ENCODE assay signal across 31 cellular contexts in genomic region chr2:50148632-50149031, GRCh38.
"Had no signal": no experiment of that assay in that cellular context is flagged by ENCODE, and none has a peak within 500 bp of the region (broad histone marks: within the 10 kb centered on the region; RNA-seq: fewer than 3 reads in every experiment).

No MANE protein-coding gene starts in this region.

- H2AFZ ChIP-seq: parathyroid adenoma had no signal

- H3K9ac ChIP-seq: parathyroid adenoma had no signal

- H3K27ac Mint-ChIP-seq: naive thymus-derived CD8-positive, alpha-beta T cell; natural killer cell treated with Interleukin-12 subunit alpha and Interleukin-12 subunit beta and Interleukin-15 and Interleukin-18, amount 100 ng/mL, for 72 hours; nephron progenitor cell; progenitor cell of endocrine pancreas; stimulated activated memory B cell treated with anti-CD40 and anti-IgM and Interleukin-4, amounts not matched to agents 10 μg/mL and 1 μg/mL and 100 μg/mL, for 72 hours; stimulated activated naive CD8-positive, alpha-beta T cell treated with anti-CD3 and anti-CD28 coated beads, Interleukin-15, amount 100 ng/mL, for 72 hours; type B pancreatic cell had no signal

- H3K36me3 ChIP-seq: ovary, right lobe of liver, sigmoid colon, suprapubic skin, tibial artery, transverse colon, upper lobe of right lung, uterus had no signal

- H3K4me1 ChIP-seq: parathyroid adenoma, psoas muscle, right lobe of liver, testis, tibial artery, transverse colon, upper lobe of right lung, uterus had no signal

- ATAC-seq: naive thymus-derived CD8-positive, alpha-beta T cell; natural killer cell treated with Interleukin-12 subunit alpha and Interleukin-12 subunit beta and Interleukin-15 and Interleukin-18, amount 100 ng/mL, for 72 hours; psoas muscle; right cardiac atrium; right lobe of liver; stimulated activated memory B cell treated with anti-CD40 and anti-IgM and Interleukin-4, amounts not matched to agents 10 μg/mL and 1 μg/mL and 100 μg/mL, for 72 hours; stimulated activated naive CD8-positive, alpha-beta T cell treated with anti-CD3 and anti-CD28 coated beads, Interleukin-15, amount 100 ng/mL, for 72 hours; stimulated activated naive CD8-positive, alpha-beta T cell treated with anti-CD3 and anti-CD28 coated beads, Interleukin-15, Interleukin-2, amounts not matched to agents 100 U/mL and 50 U/mL, for 24 hours; upper lobe of right lung had no signal

- H3K36me3 Mint-ChIP-seq: naive thymus-derived CD8-positive, alpha-beta T cell; natural killer cell treated with Interleukin-12 subunit alpha and Interleukin-12 subunit beta and Interleukin-15 and Interleukin-18, amount 100 ng/mL, for 72 hours; stimulated activated memory B cell treated with anti-CD40 and anti-IgM and Interleukin-4, amounts not matched to agents 10 μg/mL and 1 μg/mL and 100 μg/mL, for 72 hours had no signal

- H3K79me2 ChIP-seq: parathyroid adenoma had no signal

- H3K27ac ChIP-seq: ovary, parathyroid adenoma, psoas muscle, right lobe of liver, sigmoid colon, suprapubic skin, testis, tibial artery, transverse colon, upper lobe of right lung, uterus had no signal

- H3K9me3 ChIP-seq: ovary, right lobe of liver, suprapubic skin, testis, upper lobe of right lung, uterus had no signal

- FAIRE-seq: small intestine had no signal

- H3K4me1 Mint-ChIP-seq: stimulated activated naive CD8-positive, alpha-beta T cell treated with anti-CD3 and anti-CD28 coated beads, Interleukin-15, amount 100 ng/mL, for 72 hours had no signal

- H3K4me3 Mint-ChIP-seq: naive thymus-derived CD8-positive, alpha-beta T cell; natural killer cell treated with Interleukin-12 subunit alpha and Interleukin-12 subunit beta and Interleukin-15 and Interleukin-18, amount 100 ng/mL, for 72 hours; nephron progenitor cell; neural crest cell; stimulated activated memory B cell treated with anti-CD40 and anti-IgM and Interleukin-4, amounts not matched to agents 10 μg/mL and 1 μg/mL and 100 μg/mL, for 72 hours; stimulated activated naive CD8-positive, alpha-beta T cell treated with anti-CD3 and anti-CD28 coated beads, Interleukin-15, amount 100 ng/mL, for 72 hours; type B pancreatic cell had no signal

- H3K27me3 Mint-ChIP-seq: naive thymus-derived CD8-positive, alpha-beta T cell; natural killer cell treated with Interleukin-12 subunit alpha and Interleukin-12 subunit beta and Interleukin-15 and Interleukin-18, amount 100 ng/mL, for 72 hours; progenitor cell of endocrine pancreas; stimulated activated memory B cell treated with anti-CD40 and anti-IgM and Interleukin-4, amounts not matched to agents 10 μg/mL and 1 μg/mL and 100 μg/mL, for 72 hours; stimulated activated naive CD8-positive, alpha-beta T cell treated with anti-CD3 and anti-CD28 coated beads, Interleukin-15, amount 100 ng/mL, for 72 hours; type B pancreatic cell had no signal

- H3K27me3 ChIP-seq: ovary, right lobe of liver, sigmoid colon, suprapubic skin, testis, tibial artery, transverse colon, upper lobe of right lung, uterus had no signal

- H3K4me3 ChIP-seq: ovary, psoas muscle, right lobe of liver, sigmoid colon, suprapubic skin, testis, tibial artery, transverse colon, upper lobe of right lung, uterus had no signal

- DNase-seq: naive thymus-derived CD8-positive, alpha-beta T cell; nephron progenitor cell; occipital lobe; ovary; posterior cingulate gyrus; psoas muscle; right cardiac atrium; right lobe of liver; sigmoid colon; small intestine; stimulated activated CD4-positive, alpha-beta T cell treated with anti-CD3 and anti-CD28 coated beads, Interleukin-15, amount 100 ng/mL, for 24 hours; stimulated activated CD4-positive, alpha-beta T cell treated with anti-CD3 and anti-CD28 coated beads, Interleukin-2, amount 100 ng/mL, for 24 hours; stimulated activated CD4-positive, alpha-beta T cell treated with anti-CD3 and anti-CD28 coated beads, Interleukin-2, amount 100 ng/mL, for 48 hours; stimulated activated CD4-positive, alpha-beta T cell treated with anti-CD3 and anti-CD28 coated beads, Interleukin-4, amount 100 ng/mL, for 4 hours; stimulated activated CD8-positive, alpha-beta memory T cell treated with anti-CD3 and anti-CD28 coated beads, Interleukin-4, amount 100 ng/mL, for 48 hours; stimulated activated naive CD4-positive, alpha-beta T cell; stimulated activated naive CD8-positive, alpha-beta T cell treated with anti-CD3 and anti-CD28 coated beads, Interleukin-15, amount 100 ng/mL, for 72 hours; stimulated activated naive CD8-positive, alpha-beta T cell treated with anti-CD3 and anti-CD28 coated beads, Interleukin-15, Interleukin-2, amounts not matched to agents 100 U/mL and 50 U/mL, for 24 hours; substantia nigra; testis; tibial artery; transverse colon; upper lobe of right lung; uterus had no signal
